In genomic region chr10:51620131-51620530, GRCh38 we compare ENCODE assay signal across 19 cellular contexts.
DNase-seq lines count a peak whose midpoint lies in the region; ATAC-seq and TF ChIP-seq lines count a peak whose summit lies in the region.
"Had no signal": no experiment of that assay in that cellular context is flagged by ENCODE, and none has a peak within 500 bp of the region (broad histone marks: within the 10 kb centered on the region; RNA-seq: fewer than 3 reads in every experiment).

No MANE protein-coding gene starts in this region.

- no peaks in the 10 kb centered on the region for H3K79me1 ChIP-seq in mesendoderm (ENCODE audit: low read length)

- H3K4me3 ChIP-seq in upper lobe of right lung = no peak overlapping the region
- no peak overlapping the region for H3K4me3 ChIP-seq in mesendoderm (ENCODE audit: low read length)
- H3K4me3 ChIP-seq: GM23248, heart right ventricle, lung, pancreas, sigmoid colon had no signal

- no peaks in the 10 kb centered on the region for H3K4me1 ChIP-seq in upper lobe of right lung
- no peaks in the 10 kb centered on the region for H3K4me1 ChIP-seq in mesendoderm (ENCODE audit: control insufficient read depth, low read depth, low read length)
- H3K4me1 ChIP-seq: pancreas had no signal

- no peaks in the 10 kb centered on the region for H3K9me3 ChIP-seq in upper lobe of right lung
- H3K9me3 ChIP-seq: pancreas, sigmoid colon had no signal

- no peak for TF ChIP-seq CTCF in upper lobe of right lung (IDR thresholded peaks at IDR 0.05)

- no peak overlapping the region for H3K9ac ChIP-seq in mesendoderm (ENCODE audit: low read length)
- H3K9ac ChIP-seq: GM23248, KMS-11 had no signal

- H3K18ac ChIP-seq in mesendoderm (ENCODE audit: low read length) = no peak overlapping the region

- no peaks in the 10 kb centered on the region for H3K79me2 ChIP-seq in mesendoderm (ENCODE audit: control insufficient read depth, insufficient read depth, low read length)

- H2BK5ac ChIP-seq in mesendoderm (ENCODE audit: low read length) = no peak overlapping the region

- H4K5ac ChIP-seq in mesendoderm (ENCODE audit: low read length) = no peak overlapping the region

- WGBS in mesendoderm (ENCODE audit: extremely low coverage, insufficient coverage, low lambda C conversion rate) = no CpG with 5 or more reads among the region's 1 CpG

- no peak overlapping the region for H4K8ac ChIP-seq in mesendoderm (ENCODE audit: low read depth, low read length)

- H3K36me3 ChIP-seq in upper lobe of right lung = no peaks in the 10 kb centered on the region
- H3K36me3 ChIP-seq in mesendoderm (ENCODE audit: control insufficient read depth, insufficient read depth, low read length) = no peaks in the 10 kb centered on the region
- H3K36me3 ChIP-seq: heart right ventricle, pancreas, sigmoid colon had no signal

- H3K27ac ChIP-seq in upper lobe of right lung (no peak overlapping the region), mesendoderm (ENCODE audit: low read depth, low read length) (no peak overlapping the region)
- H3K27ac ChIP-seq: GM23248, KMS-11, pancreas, sigmoid colon had no signal

- intact Hi-C loops in upper lobe of right lung (cut with DNase I) = no loop called here

- H3K23ac ChIP-seq in mesendoderm (ENCODE audit: low read length) = no peak overlapping the region

- no peak overlapping the region for H3K56ac ChIP-seq in mesendoderm (ENCODE audit: low read length)

- H3K4me2 ChIP-seq in mesendoderm (ENCODE audit: low read length) = no peak overlapping the region
- H3K4me2 ChIP-seq: KMS-11 had no signal

- H3K27me3 ChIP-seq in upper lobe of right lung (no peaks in the 10 kb centered on the region), mesendoderm (ENCODE audit: insufficient read depth, low read length, poor library complexity) (no peaks in the 10 kb centered on the region)
- H3K27me3 ChIP-seq: heart right ventricle, pancreas, sigmoid colon had no signal

- H2BK15ac ChIP-seq in mesendoderm (replicated peaks; ENCODE audit: low read depth) = no peak overlapping the region

- no peak for DNase-seq in NK-92 (lab: John Stamatoyannopoulos, UW; ENCODE audit: unreplicated experiment)
- DNase-seq in upper lobe of right lung = no peak
- no peak for DNase-seq in UCSD-AML1 (lab: John Stamatoyannopoulos, UW; ENCODE audit: unreplicated experiment)
- no peak for DNase-seq in mesendoderm
- DNase-seq: ACHN; activated naive CD4-positive, alpha-beta T cell treated with anti-CD3 and anti-CD28 coated beads for 36 hours; DMS79; GM23248; heart right ventricle; naive B cell; NCI-H1105; pancreas; sigmoid colon had no signal

- H2AK5ac ChIP-seq in mesendoderm (ENCODE audit: low read length) = no peak overlapping the region

- no peak overlapping the region for H2BK120ac ChIP-seq in mesendoderm (ENCODE audit: low read depth, low read length)

- ATAC-seq in GM18508 (IDR thresholded peaks at IDR 0.05; ENCODE audit: insufficient read depth, unreplicated experiment) (peak; percentile 54), GM21360 (IDR thresholded peaks at IDR 0.05; ENCODE audit: unreplicated experiment) (peak; percentile 44), HG02938 (IDR thresholded peaks at IDR 0.05; ENCODE audit: unreplicated experiment) (peak; percentile 93), HG03469 (IDR thresholded peaks at IDR 0.05; ENCODE audit: unreplicated experiment) (peak; percentile 63), upper lobe of right lung (no peak)
- ATAC-seq: heart right ventricle, pancreas had no signal

- no peak overlapping the region for H3K4ac ChIP-seq in mesendoderm (ENCODE audit: low read depth, low read length)
